13 cellular contexts compared by ENCODE assay signal in genomic region chr3:183393625-183394024, GRCh38.
"Had no signal": no experiment of that assay in that cellular context is flagged by ENCODE, and none has a peak within 500 bp of the region (broad histone marks: within the 10 kb centered on the region; RNA-seq: fewer than 3 reads in every experiment).

No MANE protein-coding gene starts in this region.

- H3K4me1 ChIP-seq: esophagus squamous epithelium, foreskin keratinocyte, lower lobe of right lung had no signal

- H3K27ac ChIP-seq: esophagus squamous epithelium, foreskin keratinocyte, lower lobe of right lung, parathyroid adenoma, thoracic aorta had no signal

- ATAC-seq: foreskin keratinocyte, T-cell had no signal

- H3K36me3 Mint-ChIP-seq: T-cell had no signal

- H3K4me3 ChIP-seq: esophagus squamous epithelium, lower lobe of right lung, thoracic aorta had no signal

- H3K4me3 Mint-ChIP-seq: T-cell had no signal

- H3K27ac Mint-ChIP-seq: T-cell had no signal

- H3K9me3 Mint-ChIP-seq: T-cell had no signal

- H3K36me3 ChIP-seq: esophagus squamous epithelium, lower lobe of right lung, thoracic aorta had no signal

- H3K27me3 Mint-ChIP-seq: T-cell had no signal

- H3K4me1 Mint-ChIP-seq: T-cell had no signal

- H3K9me3 ChIP-seq: esophagus squamous epithelium, lower lobe of right lung, thoracic aorta had no signal

- DNase-seq: activated CD4-positive, CD25-positive, alpha-beta regulatory T cell treated with anti-CD3 and anti-CD28 coated beads, Interleukin-2, amount 50 U/mL, for 72 hours; activated naive CD4-positive, alpha-beta T cell treated with anti-CD3 and anti-CD28 coated beads, Interleukin-2, amount 50 U/mL, for 16 hours; caudate nucleus; esophagus squamous epithelium; lower lobe of right lung; midbrain; stimulated activated CD4-positive, alpha-beta T cell treated with anti-CD3 and anti-CD28 coated beads, Interleukin-12 subunit alpha, Interleukin-12 subunit beta, amount 100 ng/mL, for 4 hours; stimulated activated CD4-positive, alpha-beta T cell treated with anti-CD3 and anti-CD28 coated beads, Interleukin-2, amount 100 ng/mL, for 24 hours; T-cell; T-helper 9 cell had no signal
